ENCODE assay signal across 1 cellular context in the genomic region with DNA sequence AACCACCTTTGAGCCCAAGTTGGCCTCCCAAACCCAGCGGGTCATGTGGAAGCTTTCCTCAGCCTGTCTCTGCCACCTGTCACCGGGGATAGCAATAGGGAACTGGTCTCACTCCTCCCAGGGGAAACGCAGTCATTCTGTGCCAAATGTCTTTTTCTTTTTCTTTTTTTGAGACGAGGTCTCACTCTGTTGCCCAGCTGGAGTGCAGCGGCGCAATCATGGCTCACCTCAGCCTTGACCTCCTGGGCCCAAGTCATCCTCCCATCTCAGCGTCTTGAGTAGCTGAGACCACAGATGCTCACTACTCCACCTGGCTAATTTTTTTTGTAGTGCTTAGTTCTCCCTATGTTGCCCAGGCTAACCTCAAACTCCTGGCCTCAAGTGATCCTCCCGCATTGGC.
TF ChIP-seq lines count a peak whose summit lies in the region.

No MANE protein-coding gene starts in this region.

TF ChIP-seq in K562, 482 proteins besides CTCF, POLR2A, EP300 and RAD21 (continued from another document):
- TF ChIP-seq MBD2 (IDR thresholded peaks at IDR 0.05; ENCODE audit: borderline replicate concordance, low read depth) (no peak), NFYB (IDR thresholded peaks at IDR 0.05; ENCODE audit: extremely low read depth, insufficient read length) (no peak), TAL1 (IDR thresholded peaks at IDR 0.05) (no peak), ZNF41 (CRISPR knock-in tag; conservative IDR thresholded peaks at IDR 0.05) (no peak), ZC3H4 (CRISPR knock-in tag; IDR thresholded peaks at IDR 0.05; ENCODE audit: borderline replicate concordance) (no peak), MIER1 (IDR thresholded peaks at IDR 0.05; ENCODE audit: low read depth) (no peak), MAFK (IDR thresholded peaks at IDR 0.05; ENCODE audit: low read length) (no peak)
- TF ChIP-seq, protein P1, sequence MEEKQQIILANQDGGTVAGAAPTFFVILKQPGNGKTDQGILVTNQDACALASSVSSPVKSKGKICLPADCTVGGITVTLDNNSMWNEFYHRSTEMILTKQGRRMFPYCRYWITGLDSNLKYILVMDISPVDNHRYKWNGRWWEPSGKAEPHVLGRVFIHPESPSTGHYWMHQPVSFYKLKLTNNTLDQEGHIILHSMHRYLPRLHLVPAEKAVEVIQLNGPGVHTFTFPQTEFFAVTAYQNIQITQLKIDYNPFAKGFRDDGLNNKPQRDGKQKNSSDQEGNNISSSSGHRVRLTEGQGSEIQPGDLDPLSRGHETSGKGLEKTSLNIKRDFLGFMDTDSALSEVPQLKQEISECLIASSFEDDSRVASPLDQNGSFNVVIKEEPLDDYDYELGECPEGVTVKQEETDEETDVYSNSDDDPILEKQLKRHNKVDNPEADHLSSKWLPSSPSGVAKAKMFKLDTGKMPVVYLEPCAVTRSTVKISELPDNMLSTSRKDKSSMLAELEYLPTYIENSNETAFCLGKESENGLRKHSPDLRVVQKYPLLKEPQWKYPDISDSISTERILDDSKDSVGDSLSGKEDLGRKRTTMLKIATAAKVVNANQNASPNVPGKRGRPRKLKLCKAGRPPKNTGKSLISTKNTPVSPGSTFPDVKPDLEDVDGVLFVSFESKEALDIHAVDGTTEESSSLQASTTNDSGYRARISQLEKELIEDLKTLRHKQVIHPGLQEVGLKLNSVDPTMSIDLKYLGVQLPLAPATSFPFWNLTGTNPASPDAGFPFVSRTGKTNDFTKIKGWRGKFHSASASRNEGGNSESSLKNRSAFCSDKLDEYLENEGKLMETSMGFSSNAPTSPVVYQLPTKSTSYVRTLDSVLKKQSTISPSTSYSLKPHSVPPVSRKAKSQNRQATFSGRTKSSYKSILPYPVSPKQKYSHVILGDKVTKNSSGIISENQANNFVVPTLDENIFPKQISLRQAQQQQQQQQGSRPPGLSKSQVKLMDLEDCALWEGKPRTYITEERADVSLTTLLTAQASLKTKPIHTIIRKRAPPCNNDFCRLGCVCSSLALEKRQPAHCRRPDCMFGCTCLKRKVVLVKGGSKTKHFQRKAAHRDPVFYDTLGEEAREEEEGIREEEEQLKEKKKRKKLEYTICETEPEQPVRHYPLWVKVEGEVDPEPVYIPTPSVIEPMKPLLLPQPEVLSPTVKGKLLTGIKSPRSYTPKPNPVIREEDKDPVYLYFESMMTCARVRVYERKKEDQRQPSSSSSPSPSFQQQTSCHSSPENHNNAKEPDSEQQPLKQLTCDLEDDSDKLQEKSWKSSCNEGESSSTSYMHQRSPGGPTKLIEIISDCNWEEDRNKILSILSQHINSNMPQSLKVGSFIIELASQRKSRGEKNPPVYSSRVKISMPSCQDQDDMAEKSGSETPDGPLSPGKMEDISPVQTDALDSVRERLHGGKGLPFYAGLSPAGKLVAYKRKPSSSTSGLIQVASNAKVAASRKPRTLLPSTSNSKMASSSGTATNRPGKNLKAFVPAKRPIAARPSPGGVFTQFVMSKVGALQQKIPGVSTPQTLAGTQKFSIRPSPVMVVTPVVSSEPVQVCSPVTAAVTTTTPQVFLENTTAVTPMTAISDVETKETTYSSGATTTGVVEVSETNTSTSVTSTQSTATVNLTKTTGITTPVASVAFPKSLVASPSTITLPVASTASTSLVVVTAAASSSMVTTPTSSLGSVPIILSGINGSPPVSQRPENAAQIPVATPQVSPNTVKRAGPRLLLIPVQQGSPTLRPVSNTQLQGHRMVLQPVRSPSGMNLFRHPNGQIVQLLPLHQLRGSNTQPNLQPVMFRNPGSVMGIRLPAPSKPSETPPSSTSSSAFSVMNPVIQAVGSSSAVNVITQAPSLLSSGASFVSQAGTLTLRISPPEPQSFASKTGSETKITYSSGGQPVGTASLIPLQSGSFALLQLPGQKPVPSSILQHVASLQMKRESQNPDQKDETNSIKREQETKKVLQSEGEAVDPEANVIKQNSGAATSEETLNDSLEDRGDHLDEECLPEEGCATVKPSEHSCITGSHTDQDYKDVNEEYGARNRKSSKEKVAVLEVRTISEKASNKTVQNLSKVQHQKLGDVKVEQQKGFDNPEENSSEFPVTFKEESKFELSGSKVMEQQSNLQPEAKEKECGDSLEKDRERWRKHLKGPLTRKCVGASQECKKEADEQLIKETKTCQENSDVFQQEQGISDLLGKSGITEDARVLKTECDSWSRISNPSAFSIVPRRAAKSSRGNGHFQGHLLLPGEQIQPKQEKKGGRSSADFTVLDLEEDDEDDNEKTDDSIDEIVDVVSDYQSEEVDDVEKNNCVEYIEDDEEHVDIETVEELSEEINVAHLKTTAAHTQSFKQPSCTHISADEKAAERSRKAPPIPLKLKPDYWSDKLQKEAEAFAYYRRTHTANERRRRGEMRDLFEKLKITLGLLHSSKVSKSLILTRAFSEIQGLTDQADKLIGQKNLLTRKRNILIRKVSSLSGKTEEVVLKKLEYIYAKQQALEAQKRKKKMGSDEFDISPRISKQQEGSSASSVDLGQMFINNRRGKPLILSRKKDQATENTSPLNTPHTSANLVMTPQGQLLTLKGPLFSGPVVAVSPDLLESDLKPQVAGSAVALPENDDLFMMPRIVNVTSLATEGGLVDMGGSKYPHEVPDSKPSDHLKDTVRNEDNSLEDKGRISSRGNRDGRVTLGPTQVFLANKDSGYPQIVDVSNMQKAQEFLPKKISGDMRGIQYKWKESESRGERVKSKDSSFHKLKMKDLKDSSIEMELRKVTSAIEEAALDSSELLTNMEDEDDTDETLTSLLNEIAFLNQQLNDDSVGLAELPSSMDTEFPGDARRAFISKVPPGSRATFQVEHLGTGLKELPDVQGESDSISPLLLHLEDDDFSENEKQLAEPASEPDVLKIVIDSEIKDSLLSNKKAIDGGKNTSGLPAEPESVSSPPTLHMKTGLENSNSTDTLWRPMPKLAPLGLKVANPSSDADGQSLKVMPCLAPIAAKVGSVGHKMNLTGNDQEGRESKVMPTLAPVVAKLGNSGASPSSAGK (IDR thresholded peaks at IDR 0.05), result no peak
TF ChIP-seq in K562: peak in this region for 0.
